Comparison of ENCODE assay signal across 13 cellular contexts in genomic region chr17:43176119-43176570, GRCh38. TPM values are rescaled to one million over a fixed set of nuclear protein-coding genes. Genes with fewer than 3 reads are reported as not detected.
DNase-seq lines count a peak whose midpoint lies in the region; ATAC-seq, FAIRE-seq and TF ChIP-seq lines count a peak whose summit lies in the region.
"Had no signal": no experiment of that assay in that cellular context is flagged by ENCODE, and none has a peak within 500 bp of the region (broad histone marks: within the 10 kb centered on the region; RNA-seq: fewer than 3 reads in every experiment).

No MANE protein-coding gene starts in this region.

- H3K4me3 Mint-ChIP-seq in activated CD4-positive, alpha-beta memory T cell treated with anti-CD3 and anti-CD28 coated beads, Interleukin-2, amount 10 ng/mL, durations not matched to agents 7 days and 5 days = peak overlapping the region; percentile 12
- peak overlapping the region in 2 of 5 donors; percentile 6 to 37 for H3K4me3 Mint-ChIP-seq in immature natural killer cell

- peaks cover 42% of the 10 kb centered on the region for H3K4me1 Mint-ChIP-seq in activated CD4-positive, alpha-beta memory T cell treated with anti-CD3 and anti-CD28 coated beads, Interleukin-2, amount 10 ng/mL, durations not matched to agents 7 days and 5 days
- peaks cover 32 to 47% of the 10 kb centered on the region in 2 donors for H3K4me1 Mint-ChIP-seq in immature natural killer cell

- peaks cover 53% of the 10 kb centered on the region for H3K36me3 Mint-ChIP-seq in activated CD4-positive, alpha-beta memory T cell treated with anti-CD3 and anti-CD28 coated beads, Interleukin-2, amount 10 ng/mL, durations not matched to agents 7 days and 5 days (ENCODE audit: low read depth)
- H3K36me3 Mint-ChIP-seq in immature natural killer cell = peaks cover 0 to 22% (median 19%) of the 10 kb centered on the region in 3 donors

- H3K9ac ChIP-seq in KMS-11 = no peak overlapping the region

- H3K27ac ChIP-seq in KMS-11 (peak overlapping the region; percentile 13; the same call in 1 of the 2 replicates), small intestine (ENCODE audit: low read depth in 1 of 2, low read length in 1 of 2) (peak overlapping the region in 1 of 2 donors; percentile 73)

- no peaks in the 10 kb centered on the region for H3K9me3 ChIP-seq in small intestine (ENCODE audit: control insufficient read depth, low read depth)
- H3K9me3 ChIP-seq: HAP-1 had no signal

- H3K4me2 ChIP-seq in KMS-11 = no peak overlapping the region; the same call in 1 of the 2 replicates

- ATAC-seq in GM19328 (IDR thresholded peaks at IDR 0.05; ENCODE audit: unreplicated experiment) = no peak
- ATAC-seq: esophagus mucosa had no signal

- CTCF ChIA-PET in activated CD4-positive, alpha-beta memory T cell treated with anti-CD3 and anti-CD28 coated beads, Interleukin-2, amount 10 ng/mL, durations not matched to agents 7 days and 5 days (lab: Charles Lee) = no interaction called here

- H3K27me3 ChIP-seq in KMS-11 (ENCODE audit: insufficient read depth, low read depth) (no peaks in the 10 kb centered on the region), small intestine (ENCODE audit: control insufficient read depth in 2 of 2, insufficient read depth in 2 of 2, low read length in 2 of 2) (no peaks in the 10 kb centered on the region)

- DNase-seq in activated CD4-positive, alpha-beta memory T cell treated with anti-CD3 and anti-CD28 coated beads, Interleukin-2, amount 10 ng/mL, durations not matched to agents 7 days and 5 days = no peak
- no peak for DNase-seq in immature natural killer cell
- peak; percentile 96 for DNase-seq in small intestine
- no peak for DNase-seq in NCI-H1092 treated with DMSO at 0.1 percent for 48 hours (lab: John Stamatoyannopoulos, UW)
- DNase-seq in GM13976 (ENCODE audit: low spot score) = no peak
- DNase-seq: EL, NCI-H1436 treated with DMSO at 0.1 percent for 48 hours had no signal

- WGBS in small intestine, 3 donors = 1 to 34% (median 16%) methylated on average over 2 of the region's 2 CpGs

- H3K36me3 ChIP-seq in KMS-11 (ENCODE audit: insufficient read depth) = no peaks in the 10 kb centered on the region
- peaks cover 4 to 8% of the 10 kb centered on the region in 2 donors for H3K36me3 ChIP-seq in small intestine (ENCODE audit: control insufficient read depth in 2 of 2, insufficient read depth in 2 of 2, low read length in 2 of 2)

- H3K27me3 Mint-ChIP-seq in activated CD4-positive, alpha-beta memory T cell treated with anti-CD3 and anti-CD28 coated beads, Interleukin-2, amount 10 ng/mL, durations not matched to agents 7 days and 5 days = no peaks in the 10 kb centered on the region
- H3K27me3 Mint-ChIP-seq in immature natural killer cell (ENCODE audit: low read depth in 3 of 3) = no peaks in the 10 kb centered on the region

- no peaks in the 10 kb centered on the region for H4K20me1 ChIP-seq in KMS-11 (ENCODE audit: insufficient read depth)

- TF ChIP-seq CTCF in KMS-11 (conservative IDR thresholded peaks at IDR 0.05; ENCODE audit: low read depth, low read length) = no peak
- no peak for TF ChIP-seq CTCF in GM13976 (IDR thresholded peaks at IDR 0.05; ENCODE audit: borderline replicate concordance, control extremely low read depth, extremely low read depth, insufficient read depth, missing control alignments)

- peak; percentile 19 for FAIRE-seq in small intestine (lab: Jason Lieb, UNC)
- FAIRE-seq: TTC549 had no signal

- in situ Hi-C loops in GM13976 (cut with MboI; ENCODE audit: low sequenced_read_pairs, unreplicated experiment) = no loop called here

- peaks cover 27% of the 10 kb centered on the region; the same call in 1 of the 2 replicates for H3K79me2 ChIP-seq in KMS-11 (ENCODE audit: insufficient read depth, low read depth)

- H3K4me3 ChIP-seq in KMS-11 (IDR thresholded peaks at IDR 0.05; ENCODE audit: insufficient read depth, low read depth, low read length) = no peak overlapping the region
- H3K4me3 ChIP-seq in small intestine (ENCODE audit: low read depth in 1 of 2, low read length in 2 of 2) = no peak overlapping the region
- H3K4me3 ChIP-seq: HAP-1, lung had no signal

- no peak overlapping the region for H2AFZ ChIP-seq in KMS-11 (ENCODE audit: low read depth)

- no peaks in the 10 kb centered on the region for H3K9me3 Mint-ChIP-seq in activated CD4-positive, alpha-beta memory T cell treated with anti-CD3 and anti-CD28 coated beads, Interleukin-2, amount 10 ng/mL, durations not matched to agents 7 days and 5 days
- no peaks in the 10 kb centered on the region for H3K9me3 Mint-ChIP-seq in immature natural killer cell

- POLR2A ChIA-PET in activated CD4-positive, alpha-beta memory T cell treated with anti-CD3 and anti-CD28 coated beads, Interleukin-2, amount 10 ng/mL, durations not matched to agents 7 days and 5 days (lab: Charles Lee) = interaction anchor here (0.6 to 2.7 kb wide), 5 partner anchors 35 to 192 kb away, joined by 3 to 14 read pairs (median 5); partner anchors contain the start of gene TMEM106A

- H3K4me1 ChIP-seq in KMS-11 (ENCODE audit: low read depth, poor library complexity, severe bottlenecking) (peaks cover 31% of the 10 kb centered on the region), small intestine (ENCODE audit: control insufficient read depth in 2 of 2, insufficient read depth in 1 of 2, low read depth in 1 of 2, low read length in 1 of 2) (peaks cover 2% of the 10 kb centered on the region in 2 donors)

- H3K27ac Mint-ChIP-seq in activated CD4-positive, alpha-beta memory T cell treated with anti-CD3 and anti-CD28 coated beads, Interleukin-2, amount 10 ng/mL, durations not matched to agents 7 days and 5 days = peak overlapping the region; percentile 77
- peak overlapping the region in 5 of 6 donors; percentile 69 to 91 (median 80) for H3K27ac Mint-ChIP-seq in immature natural killer cell

RNA-seq across cellular contexts. Expression of gene NBR1, which starts 5.1 kb away (rescaled TPM):
- 10 to 100 TPM; 68.1 to 69.8 TPM for total RNA-seq in activated CD4-positive, alpha-beta memory T cell treated with anti-CD3 and anti-CD28 coated beads, Interleukin-2, amount 10 ng/mL, durations not matched to agents 7 days and 5 days
- 10 to 100 TPM; 59.3 to 96.7 (median 78.5) TPM for polyA plus RNA-seq in immature natural killer cell
- 10 to 100 TPM; 42.7 to 74.7 (median 62.4) TPM for polyA plus RNA-seq in small intestine

RNA-seq across cellular contexts. Expression of gene TMEM106A, which starts 35.5 kb away (rescaled TPM):
- total RNA-seq in activated CD4-positive, alpha-beta memory T cell treated with anti-CD3 and anti-CD28 coated beads, Interleukin-2, amount 10 ng/mL, durations not matched to agents 7 days and 5 days = 10 to 100 TPM; 12.9 to 13.8 TPM
- 1 to 10 TPM; 2.5 to 7.9 (median 3.5) TPM for polyA plus RNA-seq in immature natural killer cell
- 1 to 10 TPM in 2 of 3 donors, under 1 TPM in 1; 0.22 to 5.9 (median 1.6) TPM for polyA plus RNA-seq in small intestine

RNA-seq across cellular contexts. Expression of gene BRCA1, which starts 51.0 kb away (rescaled TPM):
- total RNA-seq in activated CD4-positive, alpha-beta memory T cell treated with anti-CD3 and anti-CD28 coated beads, Interleukin-2, amount 10 ng/mL, durations not matched to agents 7 days and 5 days = 10 to 100 TPM; 62.5 to 66.5 TPM
- polyA plus RNA-seq in immature natural killer cell = 1 to 10 TPM; 1.1 to 7.2 (median 5.8) TPM
- polyA plus RNA-seq in small intestine = 1 to 10 TPM in 2 of 3 donors, under 1 TPM in 1; 0.45 to 9.7 (median 1.4) TPM

RNA-seq across cellular contexts. Expression of gene CCDC200, which starts 52.3 kb away (rescaled TPM):
- under 1 TPM in 1 of 2 experiments, not detected in 1; 0.53 TPM for total RNA-seq in activated CD4-positive, alpha-beta memory T cell treated with anti-CD3 and anti-CD28 coated beads, Interleukin-2, amount 10 ng/mL, durations not matched to agents 7 days and 5 days
- polyA plus RNA-seq in immature natural killer cell (1 to 10 TPM in 1 of 3 donors, not detected in 2; 1.2 TPM), small intestine (not detected)
- total RNA-seq: esophagus mucosa had no signal

RNA-seq across cellular contexts. Expression of gene RNU2-1, which starts 57.6 kb away (rescaled TPM):
- 1,000 to 10,000 TPM; 6,842 to 7,042 TPM for total RNA-seq in activated CD4-positive, alpha-beta memory T cell treated with anti-CD3 and anti-CD28 coated beads, Interleukin-2, amount 10 ng/mL, durations not matched to agents 7 days and 5 days
- not detected for polyA plus RNA-seq in immature natural killer cell
- polyA plus RNA-seq in small intestine = not detected
- polyA plus RNA-seq: lung had no signal
